Comparison of ENCODE assay signal across 9 cellular contexts in genomic region chr2:219446101-219446504, GRCh38. TPM values are rescaled to one million over a fixed set of nuclear protein-coding genes. Genes with fewer than 3 reads are reported as not detected.
A peak's percentile ranks its signal among the peaks of the same experiment; 100 is the strongest.
DNase-seq lines count a peak whose midpoint lies in the region; ATAC-seq lines count a peak whose summit lies in the region.
"Had no signal": no experiment of that assay in that cellular context is flagged by ENCODE, and none has a peak within 500 bp of the region (broad histone marks: within the 10 kb centered on the region; RNA-seq: fewer than 3 reads in every experiment).

No MANE protein-coding gene starts in this region.

- peaks cover 28% of the 10 kb centered on the region for H3K27me3 Mint-ChIP-seq in activated naive CD8-positive, alpha-beta T cell treated with anti-CD3 and anti-CD28 coated beads, Interleukin-2, amount 10 ng/mL, durations not matched to agents 7 days and 5 days
- H3K27me3 Mint-ChIP-seq in activated naive CD8-positive, alpha-beta T cell treated with anti-CD3 and anti-CD28 coated beads for 36 hours, result peaks cover 14% of the 10 kb centered on the region
- peaks cover 7 to 29% (median 8%) of the 10 kb centered on the region in 3 donors for H3K27me3 Mint-ChIP-seq in immature natural killer cell (ENCODE audit: low read depth in 3 of 3)

- H3K9me3 ChIP-seq in aorta (ENCODE audit: control insufficient read depth, low read length), result no peaks in the 10 kb centered on the region

- WGBS in aorta, 2 donors, result 6% methylated on average over 4 to 6 of the region's 6 CpGs

- DNase-seq in activated naive CD8-positive, alpha-beta T cell treated with anti-CD3 and anti-CD28 coated beads, Interleukin-2, amount 10 ng/mL, durations not matched to agents 7 days and 5 days, result no peak
- DNase-seq in activated naive CD8-positive, alpha-beta T cell treated with anti-CD3 and anti-CD28 coated beads for 36 hours, result no peak
- DNase-seq in astrocyte of the hippocampus (ENCODE audit: low read depth, low spot score) (peak; percentile 82), iPS-NIHi11 (ENCODE audit: low spot score) (peak; percentile 70), aorta (peak in 1 of 2 donors; percentile 85), immature natural killer cell (no peak)
- no peak for DNase-seq in stimulated activated CD4-positive, alpha-beta T cell treated with anti-CD3 and anti-CD28 coated beads, Interleukin-4, amount 100 ng/mL, for 1 hour
- DNase-seq: small intestine had no signal

- no peak overlapping the region for H3K27ac Mint-ChIP-seq in activated naive CD8-positive, alpha-beta T cell treated with anti-CD3 and anti-CD28 coated beads, Interleukin-2, amount 10 ng/mL, durations not matched to agents 7 days and 5 days
- H3K27ac Mint-ChIP-seq in activated naive CD8-positive, alpha-beta T cell treated with anti-CD3 and anti-CD28 coated beads for 36 hours, result no peak overlapping the region
- no peak overlapping the region for H3K27ac Mint-ChIP-seq in immature natural killer cell

- no peak overlapping the region for H3K4me3 Mint-ChIP-seq in activated naive CD8-positive, alpha-beta T cell treated with anti-CD3 and anti-CD28 coated beads, Interleukin-2, amount 10 ng/mL, durations not matched to agents 7 days and 5 days
- H3K4me3 Mint-ChIP-seq in activated naive CD8-positive, alpha-beta T cell treated with anti-CD3 and anti-CD28 coated beads for 36 hours, result no peak overlapping the region
- no peak overlapping the region for H3K4me3 Mint-ChIP-seq in immature natural killer cell

- ATAC-seq in activated naive CD8-positive, alpha-beta T cell treated with anti-CD3 and anti-CD28 coated beads, Interleukin-2, amount 10 ng/mL, durations not matched to agents 7 days and 5 days (ENCODE audit: low read depth), result peak; percentile 37
- ATAC-seq in aorta (ENCODE audit: low FRiP score) (peak; percentile 71), GM18502 (IDR thresholded peaks at IDR 0.05; ENCODE audit: poor library complexity, unreplicated experiment) (no peak)

- H3K27ac ChIP-seq in aorta (ENCODE audit: low read depth in 1 of 2, low read length in 2 of 2), result peak overlapping the region; percentile 73 to 96

- no peaks in the 10 kb centered on the region for H3K27me3 ChIP-seq in aorta (ENCODE audit: control insufficient read depth in 1 of 2, insufficient read depth in 2 of 2, low read length in 1 of 2)

- POLR2A ChIA-PET in activated naive CD8-positive, alpha-beta T cell treated with anti-CD3 and anti-CD28 coated beads, Interleukin-2, amount 10 ng/mL, durations not matched to agents 7 days and 5 days (lab: Charles Lee), result interaction anchor here (0.6 to 1.1 kb wide), 2 partner anchors 15 to 1220 kb away, joined by 3 read pairs; no protein-coding TSS in a partner anchor

- H3K4me1 ChIP-seq in aorta (ENCODE audit: control insufficient read depth in 1 of 2, insufficient read depth in 2 of 2, low read length in 2 of 2), result peaks cover 0 to 4% of the 10 kb centered on the region in 2 donors

- intact Hi-C loops in aorta (cut with DNase I), result loop anchor here in 1 of 2 donors (5.0 kb wide), 1 partner anchor 51 kb away; the partner anchor contains the start of gene GMPPA

- H3K4me3 ChIP-seq in aorta (ENCODE audit: low read length in 2 of 2), result no peak overlapping the region

- no peaks in the 10 kb centered on the region for H3K36me3 Mint-ChIP-seq in activated naive CD8-positive, alpha-beta T cell treated with anti-CD3 and anti-CD28 coated beads, Interleukin-2, amount 10 ng/mL, durations not matched to agents 7 days and 5 days
- H3K36me3 Mint-ChIP-seq in activated naive CD8-positive, alpha-beta T cell treated with anti-CD3 and anti-CD28 coated beads for 36 hours, result no peaks in the 10 kb centered on the region
- peaks cover 0 to under 1% (median 0%) of the 10 kb centered on the region in 3 donors for H3K36me3 Mint-ChIP-seq in immature natural killer cell

- no peaks in the 10 kb centered on the region for H3K9me3 Mint-ChIP-seq in activated naive CD8-positive, alpha-beta T cell treated with anti-CD3 and anti-CD28 coated beads, Interleukin-2, amount 10 ng/mL, durations not matched to agents 7 days and 5 days
- H3K9me3 Mint-ChIP-seq in activated naive CD8-positive, alpha-beta T cell treated with anti-CD3 and anti-CD28 coated beads for 36 hours, result no peaks in the 10 kb centered on the region
- no peaks in the 10 kb centered on the region for H3K9me3 Mint-ChIP-seq in immature natural killer cell

- H3K36me3 ChIP-seq in aorta (ENCODE audit: control insufficient read depth in 1 of 2, insufficient read depth in 2 of 2, low read length in 1 of 2), result peaks cover 0 to 4% of the 10 kb centered on the region in 2 donors

- peaks cover 16% of the 10 kb centered on the region for H3K4me1 Mint-ChIP-seq in activated naive CD8-positive, alpha-beta T cell treated with anti-CD3 and anti-CD28 coated beads, Interleukin-2, amount 10 ng/mL, durations not matched to agents 7 days and 5 days
- H3K4me1 Mint-ChIP-seq in activated naive CD8-positive, alpha-beta T cell treated with anti-CD3 and anti-CD28 coated beads for 36 hours, result peaks cover 19% of the 10 kb centered on the region
- peaks cover 3 to 6% of the 10 kb centered on the region in 2 donors for H3K4me1 Mint-ChIP-seq in immature natural killer cell

RNA-seq across cellular contexts. Expression of gene SPEG, which starts 11.5 kb away (rescaled TPM):
- 10 to 100 TPM; 18.1 to 23.6 TPM for total RNA-seq in activated naive CD8-positive, alpha-beta T cell treated with anti-CD3 and anti-CD28 coated beads, Interleukin-2, amount 10 ng/mL, durations not matched to agents 7 days and 5 days
- total RNA-seq in activated naive CD8-positive, alpha-beta T cell treated with anti-CD3 and anti-CD28 coated beads for 36 hours, result 1 to 10 TPM; 1.5 to 1.6 TPM
- 100 to 1,000 TPM; 261 to 453 TPM for total RNA-seq in aorta
- polyA plus RNA-seq in aorta, result 1,000 to 10,000 TPM in 1 of 2 donors, 10 to 100 TPM in 1; 81.6 to 1,108 TPM
- not detected for polyA plus RNA-seq in immature natural killer cell

RNA-seq across cellular contexts. Expression of gene DES, which starts 27.9 kb away (rescaled TPM):
- total RNA-seq in activated naive CD8-positive, alpha-beta T cell treated with anti-CD3 and anti-CD28 coated beads, Interleukin-2, amount 10 ng/mL, durations not matched to agents 7 days and 5 days, result not detected
- total RNA-seq in activated naive CD8-positive, alpha-beta T cell treated with anti-CD3 and anti-CD28 coated beads for 36 hours, result under 1 TPM; 0.26 to 0.39 TPM
- 100 to 1,000 TPM; 282 to 314 TPM for total RNA-seq in aorta
- polyA plus RNA-seq in aorta (100 to 1,000 TPM in 1 of 2 donors, 10 to 100 TPM in 1; 22.5 to 145 TPM), immature natural killer cell (not detected)

RNA-seq across cellular contexts. Expression of gene GMPPA, which starts 52.6 kb away (rescaled TPM):
- total RNA-seq in activated naive CD8-positive, alpha-beta T cell treated with anti-CD3 and anti-CD28 coated beads, Interleukin-2, amount 10 ng/mL, durations not matched to agents 7 days and 5 days, result 10 to 100 TPM; 31.3 to 32.6 TPM
- 10 to 100 TPM; 29.1 to 31.5 TPM for total RNA-seq in activated naive CD8-positive, alpha-beta T cell treated with anti-CD3 and anti-CD28 coated beads for 36 hours
- 10 to 100 TPM; 38.5 to 42.3 TPM for total RNA-seq in aorta
- polyA plus RNA-seq in aorta, result 100 to 1,000 TPM in 1 of 2 donors, 10 to 100 TPM in 1; 17.0 to 135 TPM
- 10 to 100 TPM; 21.4 to 40.9 (median 37.1) TPM for polyA plus RNA-seq in immature natural killer cell

RNA-seq across cellular contexts. Expression of gene DNPEP, which starts 58.4 kb away (rescaled TPM):
- total RNA-seq in activated naive CD8-positive, alpha-beta T cell treated with anti-CD3 and anti-CD28 coated beads, Interleukin-2, amount 10 ng/mL, durations not matched to agents 7 days and 5 days, result 10 to 100 TPM; 63.2 to 69.0 TPM
- total RNA-seq in activated naive CD8-positive, alpha-beta T cell treated with anti-CD3 and anti-CD28 coated beads for 36 hours, result 100 to 1,000 TPM; 122 to 123 TPM
- total RNA-seq in aorta, result 10 to 100 TPM; 40.8 to 60.2 TPM
- 100 to 1,000 TPM in 1 of 2 donors, 10 to 100 TPM in 1; 64.7 to 127 TPM for polyA plus RNA-seq in aorta
- 10 to 100 TPM; 77.4 to 97.9 (median 78.9) TPM for polyA plus RNA-seq in immature natural killer cell

Comparison
In these comparisons a context has a peak if more than half of its experiments do, and no peak if none do; other contexts are left out.
1. DNase-seq: peak in astrocyte of the hippocampus (single experiment) and iPS-NIHi11 (single experiment); none in activated naive CD8-positive, alpha-beta T cell treated with anti-CD3 and anti-CD28 coated beads, Interleukin-2, amount 10 ng/mL, durations not matched to agents 7 days and 5 days (single experiment), activated naive CD8-positive, alpha-beta T cell treated with anti-CD3 and anti-CD28 coated beads for 36 hours (single experiment), immature natural killer cell (0 of 3) and stimulated activated CD4-positive, alpha-beta T cell treated with anti-CD3 and anti-CD28 coated beads, Interleukin-4, amount 100 ng/mL, for 1 hour (single experiment).
2. RNA of gene SPEG, which starts 11.5 kb away (total RNA-seq): 261 to 453 TPM in aorta; 18.1 to 23.6 TPM in activated naive CD8-positive, alpha-beta T cell treated with anti-CD3 and anti-CD28 coated beads, Interleukin-2, amount 10 ng/mL, durations not matched to agents 7 days and 5 days and 1.5 to 1.6 TPM in activated naive CD8-positive, alpha-beta T cell treated with anti-CD3 and anti-CD28 coated beads for 36 hours; every median in the first group is over 10 times any median in the second.
3. RNA of gene DES, which starts 27.9 kb away (total RNA-seq): 282 to 314 TPM in aorta; 0.26 to 0.39 TPM in activated naive CD8-positive, alpha-beta T cell treated with anti-CD3 and anti-CD28 coated beads for 36 hours and not detected in activated naive CD8-positive, alpha-beta T cell treated with anti-CD3 and anti-CD28 coated beads, Interleukin-2, amount 10 ng/mL, durations not matched to agents 7 days and 5 days; every median in the first group is over 100 times any median in the second.